In genomic region chr2:25632396-25632795, GRCh38 we compare ENCODE assay signal across 25 cellular contexts.
"Had no signal": no experiment of that assay in that cellular context is flagged by ENCODE, and none has a peak within 500 bp of the region (broad histone marks: within the 10 kb centered on the region; RNA-seq: fewer than 3 reads in every experiment).

No MANE protein-coding gene starts in this region.

- H3K27me3 Mint-ChIP-seq: activated B cell treated with CpG ODN at 0.5 μM for 24 hours; activated CD4-positive, alpha-beta T cell treated with anti-CD3 and anti-CD28 coated beads, Interleukin-2, amount 10 ng/mL, durations not matched to agents 24 days and 14 days; activated CD8-positive, alpha-beta memory T cell treated with anti-CD3 and anti-CD28 coated beads, Interleukin-2, amount 10 ng/mL, durations not matched to agents 7 days and 5 days; activated naive CD4-positive, alpha-beta T cell treated with anti-CD3 and anti-CD28 coated beads, Interleukin-2, amount 10 ng/mL, durations not matched to agents 7 days and 5 days; activated naive CD8-positive, alpha-beta T cell treated with anti-CD3 and anti-CD28 coated beads for 36 hours; activated T-helper 17 cell treated with anti-CD3 and anti-CD28 coated beads, Interleukin-2, amount 50 U/mL, for 72 hours; T-helper 17 cell had no signal

- H3K9me3 Mint-ChIP-seq: activated B cell treated with CpG ODN at 0.5 μM for 24 hours; activated CD4-positive, alpha-beta T cell treated with anti-CD3 and anti-CD28 coated beads, Interleukin-2, amount 10 ng/mL, durations not matched to agents 24 days and 14 days; activated naive CD4-positive, alpha-beta T cell treated with anti-CD3 and anti-CD28 coated beads, Interleukin-2, amount 10 ng/mL, durations not matched to agents 7 days and 5 days; activated naive CD8-positive, alpha-beta T cell treated with anti-CD3 and anti-CD28 coated beads for 36 hours; activated T-helper 17 cell treated with anti-CD3 and anti-CD28 coated beads, Interleukin-2, amount 50 U/mL, for 72 hours had no signal

- H3K4me3 ChIP-seq: adrenal gland, breast epithelium, PC-9 had no signal

- FAIRE-seq: TTC549 had no signal

- ATAC-seq: activated CD8-positive, alpha-beta memory T cell treated with anti-CD3 and anti-CD28 coated beads, Interleukin-2, amount 10 ng/mL, durations not matched to agents 7 days and 5 days; activated T-helper 17 cell treated with anti-CD3 and anti-CD28 coated beads, Interleukin-2, amount 50 U/mL, for 72 hours; T-helper 17 cell had no signal

- H3K4me2 ChIP-seq: PC-9 had no signal

- H3K27ac ChIP-seq: adrenal gland, breast epithelium, PC-9 had no signal

- DNase-seq: activated B cell treated with CpG ODN at 0.5 μM for 24 hours; activated CD4-positive, alpha-beta T cell treated with anti-CD3 and anti-CD28 coated beads for 1 hour; activated CD4-positive, alpha-beta T cell treated with anti-CD3 and anti-CD28 coated beads, Interleukin-2, amount 10 ng/mL, durations not matched to agents 24 days and 14 days; activated CD4-positive, alpha-beta T cell treated with anti-CD3 and anti-CD28 coated beads, Interleukin-2, amount 50 U/mL, for 48 hours; activated CD8-positive, alpha-beta memory T cell treated with anti-CD3 and anti-CD28 coated beads, Interleukin-2, amount 10 ng/mL, durations not matched to agents 7 days and 5 days; activated gamma-delta T cell treated with Interleukin-2 at 50 U/mL for 16 hours; activated naive CD4-positive, alpha-beta T cell treated with anti-CD3 and anti-CD28 coated beads, Interleukin-2, amount 10 ng/mL, durations not matched to agents 7 days and 5 days; activated naive CD8-positive, alpha-beta T cell treated with anti-CD3 and anti-CD28 coated beads for 36 hours; activated T-cell treated with anti-CD3 and anti-CD28 coated beads, Interleukin-2, amount 50 U/mL, for 48 hours; adrenal gland; anterior cingulate cortex; caudate nucleus; Kasumi-1; NCI-H1092; NCI-H1417; NCI-H1930; NCI-H2171 treated with DMSO at 0.1 percent for 48 hours; NCI-H226; PC-9; SIG-M5; T-helper 17 cell; T-helper 9 cell had no signal

- H3K4me3 Mint-ChIP-seq: activated B cell treated with CpG ODN at 0.5 μM for 24 hours; activated CD4-positive, alpha-beta T cell treated with anti-CD3 and anti-CD28 coated beads, Interleukin-2, amount 10 ng/mL, durations not matched to agents 24 days and 14 days; activated CD8-positive, alpha-beta memory T cell treated with anti-CD3 and anti-CD28 coated beads, Interleukin-2, amount 10 ng/mL, durations not matched to agents 7 days and 5 days; activated naive CD4-positive, alpha-beta T cell treated with anti-CD3 and anti-CD28 coated beads, Interleukin-2, amount 10 ng/mL, durations not matched to agents 7 days and 5 days; activated naive CD8-positive, alpha-beta T cell treated with anti-CD3 and anti-CD28 coated beads for 36 hours; activated T-helper 17 cell treated with anti-CD3 and anti-CD28 coated beads, Interleukin-2, amount 50 U/mL, for 72 hours; T-helper 17 cell had no signal

- H3K4me1 ChIP-seq: adrenal gland, breast epithelium had no signal

- H3K9me3 ChIP-seq: adrenal gland, breast epithelium had no signal

- H3K27ac Mint-ChIP-seq: activated B cell treated with CpG ODN at 0.5 μM for 24 hours; activated CD4-positive, alpha-beta T cell treated with anti-CD3 and anti-CD28 coated beads, Interleukin-2, amount 10 ng/mL, durations not matched to agents 24 days and 14 days; activated CD8-positive, alpha-beta memory T cell treated with anti-CD3 and anti-CD28 coated beads, Interleukin-2, amount 10 ng/mL, durations not matched to agents 7 days and 5 days; activated naive CD4-positive, alpha-beta T cell treated with anti-CD3 and anti-CD28 coated beads, Interleukin-2, amount 10 ng/mL, durations not matched to agents 7 days and 5 days; activated naive CD8-positive, alpha-beta T cell treated with anti-CD3 and anti-CD28 coated beads for 36 hours; activated T-helper 17 cell treated with anti-CD3 and anti-CD28 coated beads, Interleukin-2, amount 50 U/mL, for 72 hours; T-helper 17 cell had no signal

- H3K36me3 ChIP-seq: adrenal gland, breast epithelium had no signal

- H3K4me1 Mint-ChIP-seq: activated CD4-positive, alpha-beta T cell treated with anti-CD3 and anti-CD28 coated beads, Interleukin-2, amount 10 ng/mL, durations not matched to agents 24 days and 14 days; activated CD8-positive, alpha-beta memory T cell treated with anti-CD3 and anti-CD28 coated beads, Interleukin-2, amount 10 ng/mL, durations not matched to agents 7 days and 5 days; activated naive CD4-positive, alpha-beta T cell treated with anti-CD3 and anti-CD28 coated beads, Interleukin-2, amount 10 ng/mL, durations not matched to agents 7 days and 5 days; activated T-helper 17 cell treated with anti-CD3 and anti-CD28 coated beads, Interleukin-2, amount 50 U/mL, for 72 hours had no signal

- H3K27me3 ChIP-seq: adrenal gland, breast epithelium had no signal

- H2AFZ ChIP-seq: PC-9 had no signal
